Comparison of ENCODE assay signal across 1 cellular context in the genomic region with DNA sequence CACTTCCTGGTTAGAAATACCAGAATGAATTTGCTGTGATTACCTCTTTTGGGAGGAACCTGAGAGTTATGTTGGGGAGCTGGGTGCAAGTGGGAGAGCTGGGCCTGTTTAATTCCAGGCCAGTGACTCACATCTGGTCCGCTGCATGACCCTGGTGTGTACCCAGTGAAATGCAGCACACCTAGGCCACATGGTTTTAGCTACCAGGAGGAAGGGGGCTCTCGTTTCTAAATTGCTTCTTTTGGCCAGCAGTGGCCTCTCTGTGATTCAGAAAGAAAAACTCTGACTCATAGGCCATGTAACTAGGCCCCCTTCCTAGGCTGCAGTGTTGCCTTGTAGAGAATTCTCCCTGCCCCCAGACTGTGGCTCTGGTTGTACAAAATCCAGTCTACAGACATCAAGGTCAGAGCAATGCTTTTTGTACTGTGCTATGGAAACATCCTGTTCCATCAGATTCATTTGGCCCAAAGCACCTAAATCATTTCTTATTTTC.
TF ChIP-seq lines count a peak whose summit lies in the region.

No MANE protein-coding gene starts in this region.

TF ChIP-seq in H1, 55 proteins besides CTCF, POLR2A, EP300 and RAD21:
- TF ChIP-seq BACH1 (IDR thresholded peaks at IDR 0.05; ENCODE audit: low read length), result no peak
- peak; percentile 74 for TF ChIP-seq MAX (IDR thresholded peaks at IDR 0.05)
- no peak for TF ChIP-seq GABPA (IDR thresholded peaks at IDR 0.05; ENCODE audit: borderline replicate concordance, insufficient read depth, low read length)
- TF ChIP-seq CHD2 (IDR thresholded peaks at IDR 0.05; ENCODE audit: low read length), result no peak
- TF ChIP-seq CHD7 (IDR thresholded peaks at IDR 0.05; ENCODE audit: insufficient replicate concordance, low read length), result no peak
- no peak for TF ChIP-seq FOSL1 (IDR thresholded peaks at IDR 0.05; ENCODE audit: insufficient read depth, low read depth, low read length)
- no peak for TF ChIP-seq SAP30 (IDR thresholded peaks at IDR 0.05; ENCODE audit: insufficient read depth, insufficient replicate concordance, low read length)
- peak; percentile 66; the same call in 1 of the 2 replicates for TF ChIP-seq JUND (IDR thresholded peaks at IDR 0.05; ENCODE audit: low read length)
- no peak for TF ChIP-seq BCL11A (IDR thresholded peaks at IDR 0.05; ENCODE audit: low read depth in 2 of 2, low read length in 2 of 2)
TF ChIP-seq in H1: peak in this region for 2.
